ENCODE assay signal across 2 cellular contexts in the genomic region with DNA sequence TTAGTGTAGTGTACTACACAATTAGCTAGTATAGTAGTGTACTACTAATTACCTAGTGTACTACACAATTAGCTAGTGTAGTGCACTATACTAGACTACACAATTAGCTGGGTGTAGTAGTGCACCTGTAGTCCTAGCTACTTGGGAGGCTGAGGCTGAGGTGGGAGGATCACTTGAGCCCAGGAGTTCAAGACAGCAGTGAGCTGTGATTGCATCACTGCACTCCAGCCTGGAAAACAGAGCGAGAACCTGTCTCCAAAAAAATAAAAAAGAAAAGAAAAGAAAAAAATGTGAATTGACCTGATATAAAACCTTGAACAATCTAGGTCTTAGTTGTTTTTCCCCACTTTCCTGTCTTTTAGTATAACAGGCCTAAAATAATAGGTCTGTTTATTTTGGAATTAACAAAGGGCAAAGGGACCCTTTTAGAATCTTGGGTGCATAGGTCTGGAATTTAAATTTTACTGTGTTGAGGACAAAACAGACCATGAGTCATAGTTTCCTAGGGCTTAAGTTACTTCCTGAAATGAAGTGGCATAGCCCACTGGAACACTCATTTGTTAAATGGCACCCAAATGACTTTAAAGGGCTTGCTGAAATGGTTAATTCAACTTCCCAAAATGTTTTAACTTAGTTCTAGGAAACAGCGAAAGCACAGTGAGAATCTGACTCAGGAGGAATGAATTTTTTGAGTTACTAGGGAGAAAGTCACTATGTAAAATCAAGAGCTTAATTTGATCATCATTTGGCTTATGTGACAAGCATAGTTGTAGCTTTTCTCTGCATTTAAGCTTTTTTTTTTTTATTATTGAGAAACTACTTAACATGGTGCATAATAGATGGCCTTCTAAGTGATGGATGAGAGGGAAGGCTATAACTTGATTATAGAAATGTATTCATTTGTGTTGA.
TF ChIP-seq lines count a peak whose summit lies in the region.

No MANE protein-coding gene starts in this region.

TF ChIP-seq in HCT116, 20 proteins besides CTCF, POLR2A, EP300 and RAD21 (continued from another document):
- TF ChIP-seq EZH2phosphoT487 (IDR thresholded peaks at IDR 0.05; ENCODE audit: borderline replicate concordance) (no peak), SIN3A (IDR thresholded peaks at IDR 0.05; ENCODE audit: low read depth) (no peak), CEBPB (IDR thresholded peaks at IDR 0.05; ENCODE audit: low read depth) (peak; percentile 79), EZH2 (IDR thresholded peaks at IDR 0.05) (no peak), YY1 (IDR thresholded peaks at IDR 0.05; ENCODE audit: extremely low read depth, insufficient replicate concordance, low read depth, low read length) (peak; percentile 15), ZNF274 (IDR thresholded peaks at IDR 0.05; ENCODE audit: low read depth, low read length) (no peak), ELF1 (IDR thresholded peaks at IDR 0.05; ENCODE audit: borderline replicate concordance, low read depth) (peak; percentile 37; the same call in 1 of the 2 replicates), SP1 (IDR thresholded peaks at IDR 0.05; ENCODE audit: low read depth) (peak; percentile 57), CBX3 (IDR thresholded peaks at IDR 0.05; ENCODE audit: low read depth) (peak; percentile 72; the same call in 1 of the 2 replicates), FOSL1 (IDR thresholded peaks at IDR 0.05; ENCODE audit: low read depth) (peak; percentile 88), TCF7L2 (IDR thresholded peaks at IDR 0.05; ENCODE audit: borderline replicate concordance, extremely low read depth, insufficient read depth, insufficient read length) (no peak), EGR1 (IDR thresholded peaks at IDR 0.05; ENCODE audit: low read depth) (0 out of 2 replicates have a peak, but pooled peaks have one; percentile 22), SRF (IDR thresholded peaks at IDR 0.05; ENCODE audit: low read depth) (no peak), POLR2AphosphoS5 (IDR thresholded peaks at IDR 0.05; ENCODE audit: low read depth, low read length) (no peak), ZFX (IDR thresholded peaks at IDR 0.05) (no peak)
- TF ChIP-seq, protein P1, sequence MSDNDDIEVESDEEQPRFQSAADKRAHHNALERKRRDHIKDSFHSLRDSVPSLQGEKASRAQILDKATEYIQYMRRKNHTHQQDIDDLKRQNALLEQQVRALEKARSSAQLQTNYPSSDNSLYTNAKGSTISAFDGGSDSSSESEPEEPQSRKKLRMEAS (IDR thresholded peaks at IDR 0.05), result no peak
- TF ChIP-seq, protein P2, sequence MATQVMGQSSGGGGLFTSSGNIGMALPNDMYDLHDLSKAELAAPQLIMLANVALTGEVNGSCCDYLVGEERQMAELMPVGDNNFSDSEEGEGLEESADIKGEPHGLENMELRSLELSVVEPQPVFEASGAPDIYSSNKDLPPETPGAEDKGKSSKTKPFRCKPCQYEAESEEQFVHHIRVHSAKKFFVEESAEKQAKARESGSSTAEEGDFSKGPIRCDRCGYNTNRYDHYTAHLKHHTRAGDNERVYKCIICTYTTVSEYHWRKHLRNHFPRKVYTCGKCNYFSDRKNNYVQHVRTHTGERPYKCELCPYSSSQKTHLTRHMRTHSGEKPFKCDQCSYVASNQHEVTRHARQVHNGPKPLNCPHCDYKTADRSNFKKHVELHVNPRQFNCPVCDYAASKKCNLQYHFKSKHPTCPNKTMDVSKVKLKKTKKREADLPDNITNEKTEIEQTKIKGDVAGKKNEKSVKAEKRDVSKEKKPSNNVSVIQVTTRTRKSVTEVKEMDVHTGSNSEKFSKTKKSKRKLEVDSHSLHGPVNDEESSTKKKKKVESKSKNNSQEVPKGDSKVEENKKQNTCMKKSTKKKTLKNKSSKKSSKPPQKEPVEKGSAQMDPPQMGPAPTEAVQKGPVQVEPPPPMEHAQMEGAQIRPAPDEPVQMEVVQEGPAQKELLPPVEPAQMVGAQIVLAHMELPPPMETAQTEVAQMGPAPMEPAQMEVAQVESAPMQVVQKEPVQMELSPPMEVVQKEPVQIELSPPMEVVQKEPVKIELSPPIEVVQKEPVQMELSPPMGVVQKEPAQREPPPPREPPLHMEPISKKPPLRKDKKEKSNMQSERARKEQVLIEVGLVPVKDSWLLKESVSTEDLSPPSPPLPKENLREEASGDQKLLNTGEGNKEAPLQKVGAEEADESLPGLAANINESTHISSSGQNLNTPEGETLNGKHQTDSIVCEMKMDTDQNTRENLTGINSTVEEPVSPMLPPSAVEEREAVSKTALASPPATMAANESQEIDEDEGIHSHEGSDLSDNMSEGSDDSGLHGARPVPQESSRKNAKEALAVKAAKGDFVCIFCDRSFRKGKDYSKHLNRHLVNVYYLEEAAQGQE (IDR thresholded peaks at IDR 0.05; ENCODE audit: low read depth), result no peak
- TF ChIP-seq, protein P3, sequence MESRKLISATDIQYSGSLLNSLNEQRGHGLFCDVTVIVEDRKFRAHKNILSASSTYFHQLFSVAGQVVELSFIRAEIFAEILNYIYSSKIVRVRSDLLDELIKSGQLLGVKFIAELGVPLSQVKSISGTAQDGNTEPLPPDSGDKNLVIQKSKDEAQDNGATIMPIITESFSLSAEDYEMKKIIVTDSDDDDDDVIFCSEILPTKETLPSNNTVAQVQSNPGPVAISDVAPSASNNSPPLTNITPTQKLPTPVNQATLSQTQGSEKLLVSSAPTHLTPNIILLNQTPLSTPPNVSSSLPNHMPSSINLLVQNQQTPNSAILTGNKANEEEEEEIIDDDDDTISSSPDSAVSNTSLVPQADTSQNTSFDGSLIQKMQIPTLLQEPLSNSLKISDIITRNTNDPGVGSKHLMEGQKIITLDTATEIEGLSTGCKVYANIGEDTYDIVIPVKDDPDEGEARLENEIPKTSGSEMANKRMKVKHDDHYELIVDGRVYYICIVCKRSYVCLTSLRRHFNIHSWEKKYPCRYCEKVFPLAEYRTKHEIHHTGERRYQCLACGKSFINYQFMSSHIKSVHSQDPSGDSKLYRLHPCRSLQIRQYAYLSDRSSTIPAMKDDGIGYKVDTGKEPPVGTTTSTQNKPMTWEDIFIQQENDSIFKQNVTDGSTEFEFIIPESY (IDR thresholded peaks at IDR 0.05; ENCODE audit: extremely low read depth, insufficient replicate concordance, low read length), result no peak
- TF ChIP-seq, protein P4, sequence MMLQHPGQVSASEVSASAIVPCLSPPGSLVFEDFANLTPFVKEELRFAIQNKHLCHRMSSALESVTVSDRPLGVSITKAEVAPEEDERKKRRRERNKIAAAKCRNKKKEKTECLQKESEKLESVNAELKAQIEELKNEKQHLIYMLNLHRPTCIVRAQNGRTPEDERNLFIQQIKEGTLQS (IDR thresholded peaks at IDR 0.05), result peak; percentile 80

TF ChIP-seq in SK-N-SH, 30 proteins besides CTCF, POLR2A, EP300 and RAD21:
- TF ChIP-seq TAF1 (IDR thresholded peaks at IDR 0.05; ENCODE audit: borderline replicate concordance, low read depth, low read length) (no peak), TEAD4 (IDR thresholded peaks at IDR 0.05; ENCODE audit: borderline replicate concordance, insufficient read depth) (no peak), NFIC (IDR thresholded peaks at IDR 0.05; ENCODE audit: borderline replicate concordance) (no peak), MEF2A (IDR thresholded peaks at IDR 0.05; ENCODE audit: borderline replicate concordance, low read depth) (no peak), RFX5 (IDR thresholded peaks at IDR 0.05; ENCODE audit: low read length) (no peak)
- TF ChIP-seq, protein P5, sequence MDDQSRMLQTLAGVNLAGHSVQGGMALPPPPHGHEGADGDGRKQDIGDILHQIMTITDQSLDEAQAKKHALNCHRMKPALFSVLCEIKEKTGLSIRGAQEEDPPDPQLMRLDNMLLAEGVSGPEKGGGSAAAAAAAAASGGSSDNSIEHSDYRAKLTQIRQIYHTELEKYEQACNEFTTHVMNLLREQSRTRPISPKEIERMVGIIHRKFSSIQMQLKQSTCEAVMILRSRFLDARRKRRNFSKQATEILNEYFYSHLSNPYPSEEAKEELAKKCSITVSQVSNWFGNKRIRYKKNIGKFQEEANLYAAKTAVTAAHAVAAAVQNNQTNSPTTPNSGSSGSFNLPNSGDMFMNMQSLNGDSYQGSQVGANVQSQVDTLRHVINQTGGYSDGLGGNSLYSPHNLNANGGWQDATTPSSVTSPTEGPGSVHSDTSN (IDR thresholded peaks at IDR 0.05), result no peak
- TF ChIP-seq, protein P1 (IDR thresholded peaks at IDR 0.05; ENCODE audit: low read depth), result no peak
- TF ChIP-seq, protein P2 (IDR thresholded peaks at IDR 0.05; ENCODE audit: low read depth, low read length), result no peak
